ENCODE assay signal across 18 cellular contexts in the genomic region with DNA sequence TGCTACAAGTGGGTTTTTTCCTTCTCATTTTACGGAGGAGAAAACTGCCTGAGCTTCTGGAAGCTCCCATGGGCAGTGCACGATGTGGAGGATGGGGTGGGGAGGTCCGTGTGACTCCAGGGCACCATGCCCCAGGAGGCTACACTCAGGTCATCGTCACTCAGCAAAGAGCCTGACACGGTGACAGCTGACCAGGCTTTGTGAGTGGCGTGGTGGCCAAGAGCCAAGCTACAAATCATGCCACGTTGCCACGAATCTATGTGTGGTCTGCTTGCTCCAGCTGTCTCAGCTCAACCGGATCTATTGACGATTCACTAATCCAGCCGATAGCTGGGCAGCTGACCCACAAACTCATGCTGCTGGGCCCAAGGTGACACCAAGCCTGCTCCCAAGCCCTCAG. TPM values are rescaled to one million over a fixed set of nuclear protein-coding genes. Genes with fewer than 3 reads are reported as not detected.
"Had no signal": no experiment of that assay in that cellular context is flagged by ENCODE, and none has a peak within 500 bp of the region (broad histone marks: within the 10 kb centered on the region; RNA-seq: fewer than 3 reads in every experiment).

No MANE protein-coding gene starts in this region.

- H3K4me3 Mint-ChIP-seq: activated CD4-positive, alpha-beta T cell treated with anti-CD3 and anti-CD28 coated beads, Interleukin-2, amount 10 ng/mL, durations not matched to agents 7 days and 5 days; activated naive CD4-positive, alpha-beta T cell treated with anti-CD3 and anti-CD28 coated beads, Interleukin-2, amount 10 ng/mL, durations not matched to agents 7 days and 5 days; T-helper 1 cell treated with Interleukin-12 subunit alpha and Interleukin-12 subunit beta and Interleukin-4 antibody, amounts not matched to agents 30 μg/mL and 1 μg/mL, for 36 hours; WTC11 had no signal

- H3K4me1 ChIP-seq: prostate gland, uterus had no signal

- ATAC-seq: naive thymus-derived CD8-positive, alpha-beta T cell; WTC11 had no signal

- H3K27ac Mint-ChIP-seq: activated CD4-positive, alpha-beta T cell treated with anti-CD3 and anti-CD28 coated beads, Interleukin-2, amount 10 ng/mL, durations not matched to agents 7 days and 5 days; activated naive CD4-positive, alpha-beta T cell treated with anti-CD3 and anti-CD28 coated beads, Interleukin-2, amount 10 ng/mL, durations not matched to agents 7 days and 5 days; activated T-helper 2 cell treated with anti-CD3 and anti-CD28 coated beads, Interferon-gamma antibody, Interleukin-2, Interleukin-4, amounts not matched to agents 10 μg/mL and 5 μg/mL and 100 μg/mL, durations not matched to agents 14 hours and 24 hours and 36 hours; T-helper 1 cell treated with Interleukin-12 subunit alpha and Interleukin-12 subunit beta and Interleukin-4 antibody, amounts not matched to agents 30 μg/mL and 1 μg/mL, for 36 hours; WTC11 had no signal

- H3K36me3 Mint-ChIP-seq: activated naive CD4-positive, alpha-beta T cell treated with anti-CD3 and anti-CD28 coated beads, Interleukin-2, amount 10 ng/mL, durations not matched to agents 7 days and 5 days had no signal

- H3K27me3 ChIP-seq: sigmoid colon, uterus had no signal

- DNase-seq: activated CD4-positive, alpha-beta T cell treated with anti-CD3 and anti-CD28 coated beads, Interleukin-2, amount 10 ng/mL, durations not matched to agents 7 days and 5 days; activated naive CD4-positive, alpha-beta T cell treated with anti-CD3 and anti-CD28 coated beads, Interleukin-2, amount 10 ng/mL, durations not matched to agents 7 days and 5 days; central memory CD4-positive, alpha-beta T cell; effector memory CD4-positive, alpha-beta T cell; hippocampal formation; kidney glomerular epithelial cell; lower lobe of right lung; naive thymus-derived CD8-positive, alpha-beta T cell; occipital lobe; sigmoid colon; stimulated activated CD4-positive, alpha-beta T cell treated with anti-CD3 and anti-CD28 coated beads, Interleukin-4, amount 100 ng/mL, for 24 hours; uterus had no signal

- H3K36me3 ChIP-seq: lower lobe of right lung, prostate gland, sigmoid colon, uterus had no signal

- H3K27ac ChIP-seq: epithelial cell of prostate, lower lobe of right lung, prostate gland, sigmoid colon, uterus had no signal

- H3K27me3 Mint-ChIP-seq: naive thymus-derived CD8-positive, alpha-beta T cell had no signal

- H3K9me3 ChIP-seq: lower lobe of right lung, prostate gland, sigmoid colon had no signal

- H3K4me1 Mint-ChIP-seq: WTC11 had no signal

- H3K4me3 ChIP-seq: coronary artery, lower lobe of right lung, prostate gland, sigmoid colon, uterus had no signal

RNA-seq across cellular contexts. Expression of gene C10orf71, which starts 27.6 kb away (rescaled TPM):
- total RNA-seq: activated CD4-positive, alpha-beta T cell treated with anti-CD3 and anti-CD28 coated beads, Interleukin-2, amount 10 ng/mL, durations not matched to agents 7 days and 5 days; activated T-helper 2 cell treated with anti-CD3 and anti-CD28 coated beads, Interferon-gamma antibody, Interleukin-2, Interleukin-4, amounts not matched to agents 10 μg/mL and 5 μg/mL and 100 μg/mL, durations not matched to agents 14 hours and 24 hours and 36 hours; lower lobe of right lung; naive thymus-derived CD8-positive, alpha-beta T cell; occipital lobe; sigmoid colon; uterus; WTC11 had no signal
- polyA plus RNA-seq: naive thymus-derived CD8-positive, alpha-beta T cell; sigmoid colon had no signal
